In genomic region chr3:11919390-11919789, GRCh38 we compare ENCODE assay signal across 15 cellular contexts.
"Had no signal": no experiment of that assay in that cellular context is flagged by ENCODE, and none has a peak within 500 bp of the region (broad histone marks: within the 10 kb centered on the region; RNA-seq: fewer than 3 reads in every experiment).

No MANE protein-coding gene starts in this region.

- DNase-seq: activated CD4-positive, CD25-positive, alpha-beta regulatory T cell treated with anti-CD3 and anti-CD28 coated beads, Interleukin-2, amount 50 U/mL, for 72 hours; activated gamma-delta T cell; activated T-cell treated with anti-CD3 and anti-CD28 coated beads, Interleukin-2, amount 50 U/mL, for 72 hours; mammary epithelial cell; naive B cell; right cardiac atrium; stimulated activated CD4-positive, alpha-beta T cell treated with anti-CD3 and anti-CD28 coated beads, Interleukin-15, amount 100 ng/mL, for 24 hours; stimulated activated CD4-positive, alpha-beta T cell treated with anti-CD3 and anti-CD28 coated beads, Interleukin-4, amount 100 ng/mL, for 24 hours; stimulated activated naive CD4-positive, alpha-beta T cell treated with Interleukin-2 at 50 U/mL for 16 hours; T-helper 1 cell; T1000; transverse colon had no signal

- ATAC-seq: activated naive CD4-positive, alpha-beta T cell treated with anti-CD3 and anti-CD28 coated beads, Interleukin-2, amount 50 U/mL, for 72 hours; activated T-cell treated with anti-CD3 and anti-CD28 coated beads, Interleukin-2, amount 50 U/mL, for 72 hours; esophagus mucosa; left lobe of liver; right cardiac atrium had no signal
